In the genomic region with DNA sequence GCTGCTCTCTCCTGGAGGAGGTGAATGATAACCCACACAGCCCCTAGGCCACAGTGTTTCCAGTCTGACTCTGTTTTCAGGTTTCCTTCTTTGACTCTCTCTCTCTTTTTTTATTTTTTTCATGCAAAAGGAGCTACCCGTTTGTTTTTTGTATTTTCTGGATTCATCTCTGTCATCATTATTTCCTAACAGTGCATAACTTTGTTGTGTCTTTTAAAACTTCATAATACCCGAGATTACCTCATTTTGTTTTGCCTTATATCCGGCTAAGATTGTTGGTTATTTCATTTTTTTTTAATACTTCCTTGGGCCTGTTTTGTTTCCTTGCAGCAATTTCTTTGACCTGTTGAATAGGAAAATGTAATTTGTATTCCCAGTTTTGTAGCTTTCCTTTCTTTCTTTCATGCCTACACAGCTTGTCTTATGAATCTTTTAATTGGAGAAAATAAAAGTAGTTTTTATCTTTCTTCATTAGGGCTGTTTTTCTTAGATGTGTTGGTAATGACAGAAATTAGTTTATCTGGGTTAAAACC, we compare ENCODE assay signal across 36 cellular contexts.
"Had no signal": no experiment of that assay in that cellular context is flagged by ENCODE, and none has a peak within 500 bp of the region (broad histone marks: within the 10 kb centered on the region; RNA-seq: fewer than 3 reads in every experiment).

No MANE protein-coding gene starts in this region.

- H2AFZ ChIP-seq: PC-9 had no signal

- FAIRE-seq: astrocyte had no signal

- H3K4me1 ChIP-seq: adrenal gland, body of pancreas, breast epithelium had no signal

- H3K9me3 ChIP-seq: adrenal gland, body of pancreas, breast epithelium had no signal

- H3K27ac ChIP-seq: adrenal gland, body of pancreas, breast epithelium, PC-9, RWPE1, WERI-Rb-1 had no signal

- H3K4me3 ChIP-seq: adrenal gland, body of pancreas, breast epithelium, PC-9 had no signal

- H3K4me2 ChIP-seq: PC-9 had no signal

- DNase-seq: activated CD4-positive, alpha-beta memory T cell treated with anti-CD3 and anti-CD28 coated beads for 36 hours; activated CD4-positive, alpha-beta T cell treated with anti-CD3 and anti-CD28 coated beads, Interleukin-2, amount 50 U/mL, for 1 hour; activated CD4-positive, CD25-positive, alpha-beta regulatory T cell; activated CD8-positive, alpha-beta memory T cell treated with anti-CD3 and anti-CD28 coated beads, Interleukin-2, amount 50 U/mL, for 4 hours; activated gamma-delta T cell treated with Interleukin-2 at 50 U/mL for 16 hours; activated naive CD4-positive, alpha-beta T cell treated with anti-CD3 and anti-CD28 coated beads for 36 hours; activated T-cell treated with anti-CD3 and anti-CD28 coated beads for 4 hours; activated T-cell treated with anti-CD3 and anti-CD28 coated beads, Interleukin-2, amount 50 U/mL, for 4 hours; adrenal gland; body of pancreas; Kasumi-1; KG1; MM.1S; MV-4-11; NCI-H1092; NCI-H146; NCI-H187; NCI-H2029 treated with DMSO at 0.1 percent for 48 hours; NCI-H2107; NCI-H2171; NCI-H2227 treated with DMSO at 0.1 percent for 48 hours; NCI-H446; NCI-H510A treated with DMSO at 0.1 percent for 48 hours; NCI-H526 treated with DMSO at 0.1 percent for 48 hours; NCI-H774; PC-9; Right ventricle myocardium superior; SW 1271; T-helper 1 cell; T-helper 2 cell; T-helper 9 cell; WERI-Rb-1 had no signal

- H3K27me3 ChIP-seq: adrenal gland, body of pancreas, breast epithelium had no signal

- ATAC-seq: activated naive CD4-positive, alpha-beta T cell treated with anti-CD3 and anti-CD28 coated beads, Interleukin-2, amount 50 U/mL, for 72 hours; activated T-cell treated with anti-CD3 and anti-CD28 coated beads, Interleukin-2, amount 50 U/mL, for 4 hours; body of pancreas had no signal

- H3K36me3 ChIP-seq: adrenal gland, breast epithelium, WERI-Rb-1 had no signal
